16 cellular contexts compared by ENCODE assay signal in genomic region chr11:68138256-68138655, GRCh38. TPM values are rescaled to one million over a fixed set of nuclear protein-coding genes. Genes with fewer than 3 reads are reported as not detected.
DNase-seq lines count a peak whose midpoint lies in the region; ATAC-seq and TF ChIP-seq lines count a peak whose summit lies in the region.
"Had no signal": no experiment of that assay in that cellular context is flagged by ENCODE, and none has a peak within 500 bp of the region (broad histone marks: within the 10 kb centered on the region; RNA-seq: fewer than 3 reads in every experiment).

No MANE protein-coding gene starts in this region.

- 6 to 11% methylated on average over 4 of the region's 4 CpGs for WGBS in GM23248 (ENCODE audit: low coverage in 1 of 2, low lambda C conversion rate in 2 of 2, missing lambda C conversion rate in 2 of 2), 2 experiments
- 40 to 44% methylated on average over 4 of the region's 4 CpGs for WGBS in thyroid gland, 2 donors

- H3K4me2 ChIP-seq in GM23248 (ENCODE audit: unreplicated experiment), result peak overlapping the region; percentile 66
- H3K4me2 ChIP-seq in PC-9, result no peak overlapping the region
- H3K4me2 ChIP-seq: BLaER1 treated with 17β-estradiol and CSF1 and Interleukin-3, amounts not matched to agents 10 nM and 100 nM had no signal

- no peaks in the 10 kb centered on the region for H3K9me2 ChIP-seq in GM23248 (ENCODE audit: insufficient read depth)
- H3K9me2 ChIP-seq in PC-9 (ENCODE audit: insufficient read depth), result no peaks in the 10 kb centered on the region

- H3K4me1 ChIP-seq in GM23248 (ENCODE audit: insufficient read depth), result no peaks in the 10 kb centered on the region
- H3K4me1 ChIP-seq in adipocyte (ENCODE audit: control insufficient read depth, insufficient read depth, low read length), result peaks cover 14% of the 10 kb centered on the region
- H3K4me1 ChIP-seq in mucosa of descending colon (ENCODE audit: low read depth), result peaks cover 6% of the 10 kb centered on the region
- H3K4me1 ChIP-seq in thyroid gland, result peaks cover 54 to 57% of the 10 kb centered on the region in 2 donors
- H3K4me1 ChIP-seq in PC-9 (replicated peaks; ENCODE audit: insufficient read depth), result 0 out of 2 replicates have a peak, but pooled peaks cover 10% of the 10 kb centered on the region
- H3K4me1 ChIP-seq: parathyroid adenoma had no signal

- H3K27ac ChIP-seq in GM23248, result no peak overlapping the region
- peak overlapping the region; percentile 38 to 79 (median 65) for H3K27ac ChIP-seq in thyroid gland
- no peak overlapping the region for H3K27ac ChIP-seq in PC-9
- H3K27ac ChIP-seq: BLaER1 treated with 17β-estradiol and CSF1 and Interleukin-3, amounts not matched to agents 10 nM and 100 nM; parathyroid adenoma had no signal

- DNase-seq in GM23248, result peak; percentile 17
- no peak for DNase-seq in adipocyte (ENCODE audit: low read depth)
- no peak for DNase-seq in mucosa of descending colon
- DNase-seq in thyroid gland, result no peak
- DNase-seq in iPS-NIHi7 (ENCODE audit: extremely low spot score), result no peak
- DNase-seq in PC-9, result no peak
- DNase-seq in SKM-1 treated with dmso at 0.1 percent for 144 hours (lab: John Stamatoyannopoulos, UW; ENCODE audit: unreplicated experiment), result no peak
- DNase-seq: activated CD8-positive, alpha-beta memory T cell treated with anti-CD3 and anti-CD28 coated beads, Interleukin-2, amount 50 U/mL, for 4 hours; cortex of kidney; heart left ventricle; naive thymus-derived CD4-positive, alpha-beta T cell; SIG-M5; stimulated activated naive CD4-positive, alpha-beta T cell treated with Interleukin-2 at 50 U/mL for 16 hours; trophoblast cell had no signal

- H3K9ac ChIP-seq in GM23248, result peak overlapping the region; percentile 47
- H3K9ac ChIP-seq in adipocyte (ENCODE audit: low read length), result peak overlapping the region; percentile 50
- H3K9ac ChIP-seq: BLaER1 treated with 17β-estradiol and CSF1 and Interleukin-3, amounts not matched to agents 10 nM and 100 nM; parathyroid adenoma had no signal

- H3F3A ChIP-seq in GM23248 (ENCODE audit: insufficient read depth), result no peaks in the 10 kb centered on the region
- no peaks in the 10 kb centered on the region; the same call in 1 of the 2 replicates for H3F3A ChIP-seq in PC-9 (ENCODE audit: insufficient read depth, low read depth)

- POLR2A ChIA-PET in PC-9 (lab: Charles Lee; ENCODE audit: unreplicated experiment), result interaction anchor here (0.7 kb wide), 1 partner anchor 9 kb away, joined by 8 read pairs; no protein-coding TSS in a partner anchor

- H3K27me3 ChIP-seq in GM23248 (replicated peaks; ENCODE audit: insufficient read depth) (no peaks in the 10 kb centered on the region), adipocyte (replicated peaks; ENCODE audit: control insufficient read depth, insufficient read depth, low read length) (no peaks in the 10 kb centered on the region), thyroid gland (no peaks in the 10 kb centered on the region), PC-9 (ENCODE audit: insufficient read depth, low read depth) (no peaks in the 10 kb centered on the region)
- H3K27me3 ChIP-seq: heart left ventricle had no signal

- no peaks in the 10 kb centered on the region for H3K36me3 ChIP-seq in GM23248 (ENCODE audit: low read depth)
- H3K36me3 ChIP-seq in adipocyte (ENCODE audit: control insufficient read depth, insufficient read depth, low read length, severe bottlenecking), result no peaks in the 10 kb centered on the region
- H3K36me3 ChIP-seq in mucosa of descending colon (ENCODE audit: low read depth), result no peaks in the 10 kb centered on the region
- no peaks in the 10 kb centered on the region for H3K36me3 ChIP-seq in thyroid gland
- no peaks in the 10 kb centered on the region for H3K36me3 ChIP-seq in PC-9 (ENCODE audit: low read depth)
- H3K36me3 ChIP-seq: heart left ventricle had no signal

- TF ChIP-seq CTCF in mucosa of descending colon (IDR thresholded peaks at IDR 0.05) (no peak), thyroid gland (IDR thresholded peaks at IDR 0.05) (no peak), PC-9 (conservative IDR thresholded peaks at IDR 0.05) (no peak)

- intact Hi-C loops in mucosa of descending colon (cut with DNase I, micrococcal nuclease), result no loop called here
- intact Hi-C loops in thyroid gland (cut with DNase I), result no loop called here
- intact Hi-C loops in PC-9 (cut with micrococcal nuclease; ENCODE audit: unreplicated experiment), result no loop called here

- H2AFZ ChIP-seq in GM23248 (peak overlapping the region; percentile 78), PC-9 (no peak overlapping the region)
- H2AFZ ChIP-seq: parathyroid adenoma had no signal

- BruUV-seq in PC-9 (replicated peaks; lab: Mats Ljungman, UMichigan), result no TSS peak

- no peak for TF ChIP-seq POLR2A in thyroid gland (IDR thresholded peaks at IDR 0.05)

- CTCF ChIA-PET in PC-9 (lab: Charles Lee), result interaction anchor here (0.7 kb wide), 1 partner anchor 46 kb away, joined by 3 read pairs; no protein-coding TSS in a partner anchor

- in situ Hi-C loops in GM23248 (cut with MboI), result no loop called here

- H3K9me3 ChIP-seq in GM23248 (ENCODE audit: low read depth) (no peaks in the 10 kb centered on the region), adipocyte (ENCODE audit: control insufficient read depth, low read length) (peaks cover 6% of the 10 kb centered on the region), mucosa of descending colon (no peaks in the 10 kb centered on the region), thyroid gland (no peaks in the 10 kb centered on the region), PC-9 (ENCODE audit: insufficient read depth, low read depth) (peaks cover 13% of the 10 kb centered on the region)
- H3K9me3 ChIP-seq: heart left ventricle had no signal

- peak overlapping the region; percentile 52 for H3K4me3 ChIP-seq in GM23248
- peak overlapping the region; percentile 63 for H3K4me3 ChIP-seq in adipocyte (ENCODE audit: low read length)
- H3K4me3 ChIP-seq in mucosa of descending colon, result no peak overlapping the region
- no peak overlapping the region for H3K4me3 ChIP-seq in thyroid gland (replicated peaks in 1 of 3)
- no peak overlapping the region for H3K4me3 ChIP-seq in PC-9
- H3K4me3 ChIP-seq: BLaER1 treated with 17β-estradiol and CSF1 and Interleukin-3, amounts not matched to agents 10 nM and 100 nM had no signal

- no peaks in the 10 kb centered on the region for H3K79me2 ChIP-seq in GM23248 (ENCODE audit: insufficient read depth)
- H3K79me2 ChIP-seq in PC-9 (ENCODE audit: low read depth), result no peaks in the 10 kb centered on the region
- H3K79me2 ChIP-seq: parathyroid adenoma had no signal

- peak; percentile 9 for ATAC-seq in mucosa of descending colon
- ATAC-seq: heart left ventricle; naive thymus-derived CD4-positive, alpha-beta T cell had no signal

- H4K20me1 ChIP-seq in GM23248 (ENCODE audit: insufficient read depth) (no peaks in the 10 kb centered on the region), PC-9 (ENCODE audit: insufficient read depth) (no peaks in the 10 kb centered on the region)

RNA-seq across cellular contexts. Expression of gene CHKA, which starts 17.1 kb away (rescaled TPM):
- total RNA-seq in GM23248 (2014; rRNA removed; shearing (Covaris generic)), result 4.2 and 12.3 TPM in 2 replicates
- 3.6 and 4.2 TPM in 2 replicates for polyA plus RNA-seq in GM23248 (2016; fragmentation: Nextera tagmentation; extraction: Ambion mirVana)
- 10 to 100 TPM; 44.1 to 74.4 (median 58.5) TPM for total RNA-seq in mucosa of descending colon
- total RNA-seq in thyroid gland, result 100 to 1,000 TPM in 1 of 4 donors, 10 to 100 TPM in 3; 86.8 to 106 (median 93.1) TPM
- 84.2 and 90.5 TPM in 2 replicates for total RNA-seq in PC-9 (2021)

Comparison
In these comparisons a context has a peak if more than half of its experiments do, and no peak if none do; other contexts are left out.
1. H3K27ac ChIP-seq: peak in thyroid gland (3 of 3); none in GM23248 (single experiment) and PC-9 (single experiment).
2. H3K4me3 ChIP-seq: peak in GM23248 (single experiment) and adipocyte (single experiment); none in mucosa of descending colon (single experiment), thyroid gland (0 of 3) and PC-9 (single experiment).